ENCODE assay signal across 8 cellular contexts in genomic region chr16:89325861-89326471, GRCh38.
A peak's percentile ranks its signal among the peaks of the same experiment; 100 is the strongest.
DNase-seq lines count a peak whose midpoint lies in the region; ATAC-seq and TF ChIP-seq lines count a peak whose summit lies in the region.

No MANE protein-coding gene starts in this region.

- peak overlapping the region; percentile 52 to 87 (median 78) for H3K27ac ChIP-seq in gastroesophageal sphincter
- H3K27ac ChIP-seq in ovary, result peak overlapping the region; percentile 46 to 69

- POLR2A ChIA-PET in activated CD8-positive, alpha-beta T cell treated with anti-CD3 and anti-CD28 coated beads, Interleukin-2, amount 10 ng/mL, durations not matched to agents 7 days and 5 days (lab: Charles Lee), result no interaction called here

- H3K27ac Mint-ChIP-seq in activated CD8-positive, alpha-beta T cell treated with anti-CD3 and anti-CD28 coated beads, Interleukin-2, amount 10 ng/mL, durations not matched to agents 7 days and 5 days, result peak overlapping the region; percentile 64

- intact Hi-C loops in ovary (cut with DNase I), result no loop called here

- TF ChIP-seq POLR2A in gastroesophageal sphincter (IDR thresholded peaks at IDR 0.05), result no peak
- TF ChIP-seq POLR2A in ovary (IDR thresholded peaks at IDR 0.05), result no peak

- no peak for TF ChIP-seq EP300 in gastroesophageal sphincter (IDR thresholded peaks at IDR 0.05)
- TF ChIP-seq EP300 in ovary (IDR thresholded peaks at IDR 0.05), result no peak

- ATAC-seq in activated CD8-positive, alpha-beta T cell treated with anti-CD3 and anti-CD28 coated beads, Interleukin-2, amount 10 ng/mL, durations not matched to agents 7 days and 5 days, result no peak
- ATAC-seq in gastroesophageal sphincter (peak; percentile 87), GM19452 (IDR thresholded peaks at IDR 0.05; ENCODE audit: unreplicated experiment) (no peak)
- no peak for ATAC-seq in activated CD4-positive, CD25-positive, alpha-beta regulatory T cell treated with anti-CD3 and anti-CD28 coated beads, Interleukin-2, amount 50 U/mL, for 24 hours

- no peak overlapping the region for H3K4me3 Mint-ChIP-seq in activated CD8-positive, alpha-beta T cell treated with anti-CD3 and anti-CD28 coated beads, Interleukin-2, amount 10 ng/mL, durations not matched to agents 7 days and 5 days

- H3K27me3 ChIP-seq in gastroesophageal sphincter, result no peaks in the 10 kb centered on the region
- H3K27me3 ChIP-seq in ovary, result no peaks in the 10 kb centered on the region

- peaks cover 37% of the 10 kb centered on the region for H3K36me3 Mint-ChIP-seq in activated CD8-positive, alpha-beta T cell treated with anti-CD3 and anti-CD28 coated beads, Interleukin-2, amount 10 ng/mL, durations not matched to agents 7 days and 5 days (ENCODE audit: low read depth)

- WGBS in gastroesophageal sphincter (ENCODE audit: low coverage in 1 of 2), 2 donors, result 10 to 13% methylated on average over 13 to 16 of the region's 18 CpGs
- WGBS in ovary, 3 donors, result 6 to 21% (median 10%) methylated on average over 18 of the region's 18 CpGs

- H3K36me3 ChIP-seq in gastroesophageal sphincter (no peaks in the 10 kb centered on the region), ovary (no peaks in the 10 kb centered on the region)

- peaks cover 90% of the 10 kb centered on the region for H3K4me1 Mint-ChIP-seq in activated CD8-positive, alpha-beta T cell treated with anti-CD3 and anti-CD28 coated beads, Interleukin-2, amount 10 ng/mL, durations not matched to agents 7 days and 5 days (ENCODE audit: low read depth)

- peak overlapping the region in 1 of 2 donors; percentile 28 for H3K4me3 ChIP-seq in gastroesophageal sphincter
- no peak overlapping the region for H3K4me3 ChIP-seq in ovary

- H3K27me3 Mint-ChIP-seq in activated CD8-positive, alpha-beta T cell treated with anti-CD3 and anti-CD28 coated beads, Interleukin-2, amount 10 ng/mL, durations not matched to agents 7 days and 5 days (ENCODE audit: low read depth), result no peaks in the 10 kb centered on the region

- no peak for TF ChIP-seq CTCF in gastroesophageal sphincter (IDR thresholded peaks at IDR 0.05)
- no peak for TF ChIP-seq CTCF in ovary (IDR thresholded peaks at IDR 0.05)

- peaks cover 5 to 92% (median 63%) of the 10 kb centered on the region in 3 donors for H3K4me1 ChIP-seq in gastroesophageal sphincter
- peaks cover 42% of the 10 kb centered on the region for H3K4me1 ChIP-seq in ovary (ENCODE audit: insufficient read depth)

- DNase-seq in DMS153 (lab: John Stamatoyannopoulos, UW) (peak; percentile 47), Kasumi-1 (lab: John Stamatoyannopoulos, UW) (peak; percentile 16 to 57), ovary (peak in 4 of 5 donors; percentile 59 to 66 (median 61)), NCI-H510A treated with DMSO at 0.1 percent for 48 hours (lab: John Stamatoyannopoulos, UW) (no peak)
- DNase-seq in activated CD8-positive, alpha-beta T cell treated with anti-CD3 and anti-CD28 coated beads, Interleukin-2, amount 10 ng/mL, durations not matched to agents 7 days and 5 days, result peak; percentile 40

- no peaks in the 10 kb centered on the region for H3K9me3 ChIP-seq in gastroesophageal sphincter
- no peaks in the 10 kb centered on the region for H3K9me3 ChIP-seq in ovary

- H3K9me3 Mint-ChIP-seq in activated CD8-positive, alpha-beta T cell treated with anti-CD3 and anti-CD28 coated beads, Interleukin-2, amount 10 ng/mL, durations not matched to agents 7 days and 5 days (ENCODE audit: insufficient read depth), result no peaks in the 10 kb centered on the region

- CTCF ChIA-PET in activated CD8-positive, alpha-beta T cell treated with anti-CD3 and anti-CD28 coated beads, Interleukin-2, amount 10 ng/mL, durations not matched to agents 7 days and 5 days (lab: Charles Lee), result interaction anchor here (0.7 to 1.4 kb wide), 2 partner anchors 10 to 36 kb away, joined by 3 read pairs; no protein-coding TSS in a partner anchor
